Comparison of ENCODE assay signal across 32 cellular contexts in the genomic region with DNA sequence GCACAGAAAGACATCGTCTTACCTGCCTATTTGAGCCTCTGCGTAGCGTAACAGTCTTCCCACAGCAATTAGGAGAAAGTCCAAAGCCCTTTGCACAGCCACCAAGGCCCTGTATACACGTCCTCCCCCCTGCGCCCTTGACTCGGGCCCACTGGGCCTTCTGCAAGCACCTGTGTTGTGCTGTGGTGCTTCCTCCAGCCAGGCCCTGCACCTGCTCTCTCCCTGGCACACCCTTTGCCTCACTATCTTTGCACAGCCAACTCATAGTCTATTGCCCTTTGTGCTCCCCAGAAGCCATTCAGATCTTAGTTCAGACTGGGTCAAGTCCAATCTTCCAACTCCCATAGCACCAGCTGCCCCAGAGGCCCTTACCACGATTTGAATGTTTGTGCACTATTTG.
"Had no signal": no experiment of that assay in that cellular context is flagged by ENCODE, and none has a peak within 500 bp of the region (broad histone marks: within the 10 kb centered on the region; RNA-seq: fewer than 3 reads in every experiment).

No MANE protein-coding gene starts in this region.

- H3K27ac ChIP-seq: ascending aorta, breast epithelium, cardiac muscle cell, coronary artery, epithelial cell of prostate, esophagus squamous epithelium, gastroesophageal sphincter, heart right ventricle, VCaP had no signal

- H3K36me3 ChIP-seq: ascending aorta, breast epithelium, cardiac muscle cell, esophagus squamous epithelium, gastroesophageal sphincter, heart right ventricle had no signal

- H3K4me1 ChIP-seq: ascending aorta, breast epithelium, esophagus squamous epithelium, gastroesophageal sphincter had no signal

- H3K4me3 ChIP-seq: ascending aorta, breast epithelium, cardiac muscle cell, coronary artery, esophagus squamous epithelium, gastroesophageal sphincter, heart right ventricle had no signal

- DNase-seq: activated CD4-positive, alpha-beta memory T cell treated with anti-CD3 and anti-CD28 coated beads for 36 hours; activated CD4-positive, alpha-beta T cell treated with anti-CD3 and anti-CD28 coated beads for 1 hour; activated CD4-positive, alpha-beta T cell treated with anti-CD3 and anti-CD28 coated beads for 4 hours; activated CD8-positive, alpha-beta memory T cell treated with anti-CD3 and anti-CD28 coated beads, Interleukin-2, amount 10 ng/mL, durations not matched to agents 7 days and 5 days; activated CD8-positive, alpha-beta memory T cell treated with anti-CD3 and anti-CD28 coated beads, Interleukin-2, amount 50 U/mL, for 48 hours; activated CD8-positive, alpha-beta T cell treated with anti-CD3 and anti-CD28 coated beads, Interleukin-2, amount 10 ng/mL, durations not matched to agents 7 days and 5 days; activated gamma-delta T cell; activated naive CD4-positive, alpha-beta T cell; activated naive CD4-positive, alpha-beta T cell treated with anti-CD3 and anti-CD28 coated beads, Interleukin-2, amount 10 ng/mL, durations not matched to agents 7 days and 5 days; activated naive CD8-positive, alpha-beta T cell treated with anti-CD3 and anti-CD28 coated beads, Interleukin-2, amount 10 ng/mL, durations not matched to agents 7 days and 5 days; activated T-cell treated with anti-CD3 and anti-CD28 coated beads for 4 hours; activated T-cell treated with anti-CD3 and anti-CD28 coated beads, Interleukin-2, amount 50 U/mL, for 24 hours; activated T-cell treated with anti-CD3 and anti-CD28 coated beads, Interleukin-2, amount 50 U/mL, for 72 hours; central memory CD4-positive, alpha-beta T cell; cerebellar nuclear complex; effector CD4-positive, alpha-beta T cell; esophagus squamous epithelium; foreskin melanocyte; heart right ventricle; hippocampal formation; T-helper 1 cell; T-helper 17 cell; T1000 had no signal

- H3K9me3 ChIP-seq: ascending aorta, breast epithelium, esophagus squamous epithelium, gastroesophageal sphincter had no signal

- H3K27me3 ChIP-seq: ascending aorta, breast epithelium, cardiac muscle cell, gastroesophageal sphincter, heart right ventricle had no signal

- ATAC-seq: activated CD8-positive, alpha-beta memory T cell treated with anti-CD3 and anti-CD28 coated beads, Interleukin-2, amount 10 ng/mL, durations not matched to agents 7 days and 5 days; activated CD8-positive, alpha-beta T cell treated with anti-CD3 and anti-CD28 coated beads, Interleukin-2, amount 10 ng/mL, durations not matched to agents 7 days and 5 days; activated naive CD4-positive, alpha-beta T cell treated with anti-CD3 and anti-CD28 coated beads, Interleukin-2, amount 50 U/mL, for 72 hours; activated T-cell treated with anti-CD3 and anti-CD28 coated beads, Interleukin-2, amount 50 U/mL, for 72 hours; gastroesophageal sphincter; heart right ventricle; T-helper 17 cell; WTC11 had no signal
